In genomic region chr1:98119793-98120192, GRCh38 we compare ENCODE assay signal across 10 cellular contexts.
DNase-seq lines count a peak whose midpoint lies in the region; ATAC-seq and FAIRE-seq lines count a peak whose summit lies in the region.
"Had no signal": no experiment of that assay in that cellular context is flagged by ENCODE, and none has a peak within 500 bp of the region (broad histone marks: within the 10 kb centered on the region; RNA-seq: fewer than 3 reads in every experiment).

No MANE protein-coding gene starts in this region.

- H3K4me3 Mint-ChIP-seq in activated T-cell treated with anti-CD3 and anti-CD28 coated beads, Interleukin-2, amount 50 U/mL, for 4 hours = no peak overlapping the region
- H3K4me3 Mint-ChIP-seq in stimulated activated memory B cell treated with anti-CD40 and anti-IgM and Interleukin-4, amounts not matched to agents 10 μg/mL and 1 μg/mL and 100 μg/mL, for 72 hours = no peak overlapping the region
- H3K4me3 Mint-ChIP-seq in activated T-helper 17 cell treated with anti-CD3 and anti-CD28 coated beads, Interleukin-2, amount 50 U/mL, for 72 hours = no peak overlapping the region
- H3K4me3 Mint-ChIP-seq: nephron had no signal

- no peaks in the 10 kb centered on the region for H3K27me3 Mint-ChIP-seq in activated T-cell treated with anti-CD3 and anti-CD28 coated beads, Interleukin-2, amount 50 U/mL, for 4 hours (ENCODE audit: low read depth)
- no peaks in the 10 kb centered on the region for H3K27me3 Mint-ChIP-seq in stimulated activated memory B cell treated with anti-CD40 and anti-IgM and Interleukin-4, amounts not matched to agents 10 μg/mL and 1 μg/mL and 100 μg/mL, for 72 hours
- no peaks in the 10 kb centered on the region for H3K27me3 Mint-ChIP-seq in activated T-helper 17 cell treated with anti-CD3 and anti-CD28 coated beads, Interleukin-2, amount 50 U/mL, for 72 hours

- no peak for ATAC-seq in activated T-cell treated with anti-CD3 and anti-CD28 coated beads, Interleukin-2, amount 50 U/mL, for 4 hours
- ATAC-seq in stimulated activated memory B cell treated with anti-CD40 and anti-IgM and Interleukin-4, amounts not matched to agents 10 μg/mL and 1 μg/mL and 100 μg/mL, for 72 hours = no peak
- no peak for ATAC-seq in activated T-helper 17 cell treated with anti-CD3 and anti-CD28 coated beads, Interleukin-2, amount 50 U/mL, for 72 hours (replicated peaks)

- H3K4me1 Mint-ChIP-seq in activated T-cell treated with anti-CD3 and anti-CD28 coated beads, Interleukin-2, amount 50 U/mL, for 4 hours (ENCODE audit: low read depth) = no peaks in the 10 kb centered on the region
- no peaks in the 10 kb centered on the region for H3K4me1 Mint-ChIP-seq in stimulated activated memory B cell treated with anti-CD40 and anti-IgM and Interleukin-4, amounts not matched to agents 10 μg/mL and 1 μg/mL and 100 μg/mL, for 72 hours
- H3K4me1 Mint-ChIP-seq in activated T-helper 17 cell treated with anti-CD3 and anti-CD28 coated beads, Interleukin-2, amount 50 U/mL, for 72 hours = no peaks in the 10 kb centered on the region
- H3K4me1 Mint-ChIP-seq: nephron had no signal

- no peak overlapping the region for H3K27ac Mint-ChIP-seq in stimulated activated memory B cell treated with anti-CD40 and anti-IgM and Interleukin-4, amounts not matched to agents 10 μg/mL and 1 μg/mL and 100 μg/mL, for 72 hours
- no peak overlapping the region for H3K27ac Mint-ChIP-seq in activated T-helper 17 cell treated with anti-CD3 and anti-CD28 coated beads, Interleukin-2, amount 50 U/mL, for 72 hours
- H3K27ac Mint-ChIP-seq: nephron had no signal

- DNase-seq in DMS53 (lab: John Stamatoyannopoulos, UW) (peak; percentile 76), KG1 (lab: John Stamatoyannopoulos, UW) (peak; percentile 6), RCC 7860 (ENCODE audit: low spot score) (no peak), iPS-NIHi7 (ENCODE audit: extremely low spot score) (peak; percentile 65), nucleus accumbens (lab: John Stamatoyannopoulos, UW) (no peak)
- no peak for DNase-seq in activated T-cell treated with anti-CD3 and anti-CD28 coated beads, Interleukin-2, amount 50 U/mL, for 4 hours
- DNase-seq: central memory CD4-positive, alpha-beta T cell had no signal

- FAIRE-seq in RCC 7860 (lab: Jason Lieb, UNC) = peak; percentile 23

- H3K36me3 Mint-ChIP-seq in activated T-cell treated with anti-CD3 and anti-CD28 coated beads, Interleukin-2, amount 50 U/mL, for 4 hours (ENCODE audit: insufficient read depth) = no peaks in the 10 kb centered on the region
- no peaks in the 10 kb centered on the region for H3K36me3 Mint-ChIP-seq in stimulated activated memory B cell treated with anti-CD40 and anti-IgM and Interleukin-4, amounts not matched to agents 10 μg/mL and 1 μg/mL and 100 μg/mL, for 72 hours
- H3K36me3 Mint-ChIP-seq in activated T-helper 17 cell treated with anti-CD3 and anti-CD28 coated beads, Interleukin-2, amount 50 U/mL, for 72 hours (ENCODE audit: low read depth) = no peaks in the 10 kb centered on the region

- H3K9me3 Mint-ChIP-seq in activated T-cell treated with anti-CD3 and anti-CD28 coated beads, Interleukin-2, amount 50 U/mL, for 4 hours = no peaks in the 10 kb centered on the region
- H3K9me3 Mint-ChIP-seq in stimulated activated memory B cell treated with anti-CD40 and anti-IgM and Interleukin-4, amounts not matched to agents 10 μg/mL and 1 μg/mL and 100 μg/mL, for 72 hours = peaks cover 3% of the 10 kb centered on the region
- H3K9me3 Mint-ChIP-seq in activated T-helper 17 cell treated with anti-CD3 and anti-CD28 coated beads, Interleukin-2, amount 50 U/mL, for 72 hours = no peaks in the 10 kb centered on the region
- H3K9me3 Mint-ChIP-seq: nephron had no signal

Comparison
In these comparisons a context has a peak if more than half of its experiments do, and no peak if none do; other contexts are left out.
1. DNase-seq: peak in DMS53 (single experiment), KG1 (single experiment) and iPS-NIHi7 (single experiment); none in RCC 7860 (single experiment), activated T-cell treated with anti-CD3 and anti-CD28 coated beads, Interleukin-2, amount 50 U/mL, for 4 hours (single experiment) and nucleus accumbens (0 of 56).